Comparison of ENCODE assay signal across 9 cellular contexts in genomic region chr19:17090501-17091074, GRCh38. TPM values are rescaled to one million over a fixed set of nuclear protein-coding genes. Genes with fewer than 3 reads are reported as not detected.
DNase-seq lines count a peak whose midpoint lies in the region; ATAC-seq and TF ChIP-seq lines count a peak whose summit lies in the region.
"Had no signal": no experiment of that assay in that cellular context is flagged by ENCODE, and none has a peak within 500 bp of the region (broad histone marks: within the 10 kb centered on the region; RNA-seq: fewer than 3 reads in every experiment).

No MANE protein-coding gene starts in this region.

- H3K4me1 ChIP-seq in lower lobe of right lung (peaks cover 60% of the 10 kb centered on the region), tibial nerve (peaks cover 0 to 82% (median 31%) of the 10 kb centered on the region in 4 donors)

- no peaks in the 10 kb centered on the region for H3K9me3 ChIP-seq in lower lobe of right lung
- H3K9me3 ChIP-seq in tibial nerve: no peaks in the 10 kb centered on the region

- ATAC-seq in lower lobe of right lung (peak; percentile 49 to 63), GM18907 (IDR thresholded peaks at IDR 0.05; ENCODE audit: unreplicated experiment) (no peak)

- TF ChIP-seq EP300 in tibial nerve (IDR thresholded peaks at IDR 0.05): peak in 1 of 2 donors; percentile 15

- H3K4me3 ChIP-seq in lower lobe of right lung: no peak overlapping the region
- no peak overlapping the region for H3K4me3 ChIP-seq in tibial nerve

- 71 to 85% methylated on average over 13 of the region's 13 CpGs for WGBS in tibial nerve, 2 donors

- peaks cover 12% of the 10 kb centered on the region for H3K36me3 ChIP-seq in lower lobe of right lung
- peaks cover 0 to 6% (median 0%) of the 10 kb centered on the region in 3 donors for H3K36me3 ChIP-seq in tibial nerve

- TF ChIP-seq CTCF in lower lobe of right lung (IDR thresholded peaks at IDR 0.05) (no peak), tibial nerve (IDR thresholded peaks at IDR 0.05) (no peak)

- peak; percentile 63 for DNase-seq in activated CD8-positive, alpha-beta memory T cell treated with anti-CD3 and anti-CD28 coated beads for 24 hours
- DNase-seq in activated CD8-positive, alpha-beta memory T cell treated with anti-CD3 and anti-CD28 coated beads, Interleukin-2, amount 50 U/mL, for 48 hours: no peak
- DNase-seq in activated T-helper 9 cell treated with anti-CD3 and anti-CD28 coated beads, Interleukin-2, amount 50 U/mL, for 16 hours (ENCODE audit: low read depth): peak; percentile 24
- DNase-seq in lower lobe of right lung: no peak
- no peak for DNase-seq in tibial nerve (ENCODE audit: low spot score in 2 of 2)
- DNase-seq in DMS79 (lab: John Stamatoyannopoulos, UW): no peak
- no peak for DNase-seq in HuH-7 (ENCODE audit: low spot score)
- DNase-seq: NCI-H1694 had no signal

- no peak for TF ChIP-seq POLR2A in tibial nerve (IDR thresholded peaks at IDR 0.05)

- H3K27me3 ChIP-seq in lower lobe of right lung (ENCODE audit: low read depth) (no peaks in the 10 kb centered on the region), tibial nerve (no peaks in the 10 kb centered on the region)

- H3K27ac ChIP-seq in lower lobe of right lung (peak overlapping the region; percentile 59), tibial nerve (peak overlapping the region in 3 of 4 donors; percentile 53 to 85 (median 81))

- intact Hi-C loops in lower lobe of right lung (cut with DNase I): no loop called here

RNA-seq across cellular contexts. Expression of gene MYO9B, which starts 15.0 kb away (rescaled TPM):
- total RNA-seq in lower lobe of right lung (205 TPM), tibial nerve (100 to 1,000 TPM in 3 of 4 donors, 10 to 100 TPM in 1; 61.7 to 201 (median 115) TPM)

RNA-seq across cellular contexts. Expression of gene HAUS8, which starts 15.3 kb away (rescaled TPM):
- total RNA-seq in lower lobe of right lung (9.1 TPM), tibial nerve (10 to 100 TPM in 1 of 4 donors, 1 to 10 TPM in 3; 2.6 to 11.6 (median 4.3) TPM)

Comparison
In these comparisons a context has a peak if more than half of its experiments do, and no peak if none do; other contexts are left out.
1. DNase-seq: peak in activated CD8-positive, alpha-beta memory T cell treated with anti-CD3 and anti-CD28 coated beads for 24 hours (single experiment) and activated T-helper 9 cell treated with anti-CD3 and anti-CD28 coated beads, Interleukin-2, amount 50 U/mL, for 16 hours (single experiment); none in activated CD8-positive, alpha-beta memory T cell treated with anti-CD3 and anti-CD28 coated beads, Interleukin-2, amount 50 U/mL, for 48 hours (single experiment), lower lobe of right lung (single experiment), tibial nerve (0 of 2), DMS79 (single experiment) and HuH-7 (single experiment).